Comparison of ENCODE assay signal across 1 cellular context in the genomic region with DNA sequence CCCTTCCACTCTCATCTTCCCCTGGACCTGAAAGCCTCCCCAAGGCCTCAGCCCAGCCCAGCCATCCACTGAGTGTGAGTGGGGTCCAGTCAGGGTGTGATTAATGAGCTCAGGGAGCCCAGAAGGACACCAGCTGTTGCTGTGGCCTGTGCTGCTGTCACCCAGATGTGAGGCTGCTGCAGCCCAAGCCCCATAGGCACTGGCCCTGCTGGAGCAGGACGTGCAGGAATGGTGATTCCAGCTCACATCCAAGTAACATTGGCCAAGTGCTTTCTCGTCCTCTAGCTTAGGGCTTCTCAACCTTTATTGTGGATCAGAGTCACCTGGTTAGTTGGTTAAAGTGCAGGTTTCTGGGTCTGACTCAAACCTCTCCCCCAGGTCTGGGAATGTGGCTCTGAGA.
TF ChIP-seq lines count a peak whose summit lies in the region.

No MANE protein-coding gene starts in this region.

TF ChIP-seq in IMR-90, 13 proteins besides CTCF, POLR2A, EP300 and RAD21:
- TF ChIP-seq MAFK (IDR thresholded peaks at IDR 0.05; ENCODE audit: low read depth, low read length), result no peak
- no peak for TF ChIP-seq RCOR1 (IDR thresholded peaks at IDR 0.05; ENCODE audit: insufficient replicate concordance, low read length)
- no peak for TF ChIP-seq BHLHE40 (IDR thresholded peaks at IDR 0.05; ENCODE audit: low read depth, low read length)
- no peak for TF ChIP-seq CHD1 (IDR thresholded peaks at IDR 0.05; ENCODE audit: low read depth, low read length)
TF ChIP-seq in IMR-90: peak in this region for 0.
